In genomic region chrX:75873993-75874392, GRCh38 we compare ENCODE assay signal across 3 cellular contexts.
A peak's percentile ranks its signal among the peaks of the same experiment; 100 is the strongest.
TF ChIP-seq lines count a peak whose summit lies in the region.

No MANE protein-coding gene starts in this region.

TF ChIP-seq in A549, 52 proteins besides CTCF, POLR2A, EP300 and RAD21 (continued from another document):
- no peak for TF ChIP-seq REST (IDR thresholded peaks at IDR 0.05)
- TF ChIP-seq RCOR1 (IDR thresholded peaks at IDR 0.05; ENCODE audit: low read depth, low read length): no peak
- TF ChIP-seq ELK1 (IDR thresholded peaks at IDR 0.05; ENCODE audit: low read depth, low read length): no peak
- TF ChIP-seq SREBF2 (IDR thresholded peaks at IDR 0.05): no peak
- TF ChIP-seq HDAC2 (IDR thresholded peaks at IDR 0.05): no peak

TF ChIP-seq in IMR-90, 13 proteins besides CTCF, POLR2A, EP300 and RAD21 (continued from another document):
- no peak for TF ChIP-seq CEBPB (IDR thresholded peaks at IDR 0.05; ENCODE audit: low read depth, low read length)
TF ChIP-seq in IMR-90: peak in this region for 1.

TF ChIP-seq in K562, 482 proteins besides CTCF, POLR2A, EP300 and RAD21 (continued from another document):
- TF ChIP-seq ZNF764 (CRISPR knock-in tag; IDR thresholded peaks at IDR 0.05; ENCODE audit: low read depth) (no peak), MAFK (IDR thresholded peaks at IDR 0.05; ENCODE audit: low read length) (peak; percentile 31; the same call in 1 of the 2 replicates), TGIF2 (CRISPR knock-in tag; IDR thresholded peaks at IDR 0.05) (no peak), MAFG (tag; conservative IDR thresholded peaks at IDR 0.05) (0 out of 2 replicates have a peak, but pooled peaks have one; percentile 11), ZNF316 (IDR thresholded peaks at IDR 0.05) (peak; percentile 35; the same call in 1 of the 2 replicates), MAFF (IDR thresholded peaks at IDR 0.05; ENCODE audit: low read length) (peak; percentile 26; the same call in 1 of the 2 replicates)
